Comparison of ENCODE assay signal across 14 cellular contexts in genomic region chrX:151402719-151403390, GRCh38. TPM values are rescaled to one million over a fixed set of nuclear protein-coding genes. Genes with fewer than 3 reads are reported as not detected.
DNase-seq lines count a peak whose midpoint lies in the region; ATAC-seq and TF ChIP-seq lines count a peak whose summit lies in the region.
"Had no signal": no experiment of that assay in that cellular context is flagged by ENCODE, and none has a peak within 500 bp of the region (broad histone marks: within the 10 kb centered on the region; RNA-seq: fewer than 3 reads in every experiment).

No MANE protein-coding gene starts in this region.

- H3K4me1 Mint-ChIP-seq in effector memory CD8-positive, alpha-beta T cell (ENCODE audit: low read depth in 2 of 2): peaks cover 19 to 41% of the 10 kb centered on the region in 2 donors

- H3K27ac ChIP-seq in prostate gland: no peak overlapping the region

- H3K36me3 Mint-ChIP-seq in effector memory CD8-positive, alpha-beta T cell (ENCODE audit: insufficient read depth): peaks cover 39% of the 10 kb centered on the region
- H3K36me3 Mint-ChIP-seq: natural killer cell had no signal

- H3K27ac Mint-ChIP-seq in effector memory CD8-positive, alpha-beta T cell: peak overlapping the region; percentile 17 to 41
- H3K27ac Mint-ChIP-seq: T-helper 1 cell treated with Interleukin-12 subunit alpha and Interleukin-12 subunit beta and Interleukin-4 antibody, amounts not matched to agents 30 μg/mL and 1 μg/mL, for 36 hours had no signal

- H3K4me3 Mint-ChIP-seq in effector memory CD8-positive, alpha-beta T cell: no peak overlapping the region
- H3K4me3 Mint-ChIP-seq: natural killer cell; T-helper 1 cell treated with Interleukin-12 subunit alpha and Interleukin-12 subunit beta and Interleukin-4 antibody, amounts not matched to agents 30 μg/mL and 1 μg/mL, for 36 hours had no signal

- peaks cover 84% of the 10 kb centered on the region for H3K79me2 ChIP-seq in Loucy (ENCODE audit: insufficient read depth, low read length)

- no peaks in the 10 kb centered on the region for H3K9me3 Mint-ChIP-seq in effector memory CD8-positive, alpha-beta T cell
- H3K9me3 Mint-ChIP-seq: natural killer cell; T-helper 1 cell treated with Interleukin-12 subunit alpha and Interleukin-12 subunit beta and Interleukin-4 antibody, amounts not matched to agents 30 μg/mL and 1 μg/mL, for 36 hours had no signal

- H3K4me1 ChIP-seq in Loucy (ENCODE audit: insufficient read depth, low read length, poor library complexity, severe bottlenecking): peaks cover 19% of the 10 kb centered on the region
- H3K4me1 ChIP-seq in prostate gland (replicated peaks): no peaks in the 10 kb centered on the region

- TF ChIP-seq CTCF in Loucy (conservative IDR thresholded peaks at IDR 0.05; ENCODE audit: low read length) (no peak), prostate gland (IDR thresholded peaks at IDR 0.05) (no peak)

- WGBS in prostate gland: 89% methylated on average over 5 of the region's 22 CpGs

- H3K4me3 ChIP-seq in Loucy (ENCODE audit: low read length, poor library complexity, severe bottlenecking) (peak overlapping the region; percentile 98), prostate gland (no peak overlapping the region)

- peak overlapping the region; percentile 91 for H3K4me2 ChIP-seq in Loucy (ENCODE audit: low read depth, low read length, poor library complexity, severe bottlenecking)

- peaks cover 58% of the 10 kb centered on the region for H4K20me1 ChIP-seq in Loucy (ENCODE audit: insufficient read depth, low read length, poor library complexity, severe bottlenecking)

- DNase-seq in NCI-H526 (lab: John Stamatoyannopoulos, UW): peak; percentile 11 to 50
- no peak for DNase-seq in effector memory CD8-positive, alpha-beta T cell
- DNase-seq in prostate gland (ENCODE audit: low spot score): peak; percentile 7
- DNase-seq in dedifferentiated amniotic fluid mesenchymal stem cell (ENCODE audit: extremely low spot score): no peak
- DNase-seq: activated CD4-positive, alpha-beta T cell treated with anti-CD3 and anti-CD28 coated beads, Interleukin-2, amount 50 U/mL, for 48 hours; activated effector memory CD4-positive, alpha-beta T cell treated with Interleukin-2 at 50 U/mL for 16 hours; glutamatergic neuron; Karpas-422; natural killer cell; NCI-H2171 had no signal

- H3K27me3 ChIP-seq in Loucy (ENCODE audit: insufficient read depth, low read length, poor library complexity, severe bottlenecking) (no peaks in the 10 kb centered on the region), prostate gland (replicated peaks; ENCODE audit: insufficient read depth) (no peaks in the 10 kb centered on the region)

- no peak for ATAC-seq in effector memory CD8-positive, alpha-beta T cell (replicated peaks)
- no peak for ATAC-seq in GM18861 (IDR thresholded peaks at IDR 0.05; ENCODE audit: unreplicated experiment)
- no peak for ATAC-seq in HG03432 (IDR thresholded peaks at IDR 0.05; ENCODE audit: unreplicated experiment)
- ATAC-seq: natural killer cell had no signal

- no peak overlapping the region for H3K9ac ChIP-seq in Loucy (ENCODE audit: low read depth, low read length, poor library complexity, severe bottlenecking)

- H3F3A ChIP-seq in Loucy (ENCODE audit: low read depth): no peaks in the 10 kb centered on the region

- H3K9me2 ChIP-seq in Loucy (replicated peaks; ENCODE audit: low read depth, low read length): no peaks in the 10 kb centered on the region

- H3K27me3 Mint-ChIP-seq in effector memory CD8-positive, alpha-beta T cell: no peaks in the 10 kb centered on the region

- H3K36me3 ChIP-seq in Loucy (ENCODE audit: insufficient read depth, low read length) (peaks cover 13% of the 10 kb centered on the region; the same call in 1 of the 2 replicates), prostate gland (no peaks in the 10 kb centered on the region)

- H2AFZ ChIP-seq in Loucy (ENCODE audit: low read length): no peak overlapping the region

- intact Hi-C loops in prostate gland (cut with DNase I): no loop called here

- no peak for TF ChIP-seq POLR2A in prostate gland (IDR thresholded peaks at IDR 0.05)

- H3K9me3 ChIP-seq in Loucy (ENCODE audit: insufficient read depth, low read depth, low read length) (no peaks in the 10 kb centered on the region), prostate gland (no peaks in the 10 kb centered on the region)

RNA-seq across cellular contexts. Expression of gene VMA21, which starts 5.8 kb away (rescaled TPM):
- 10 to 100 TPM; 33.8 to 42.0 TPM for total RNA-seq in prostate gland

Comparison
In these comparisons a context has a peak if more than half of its experiments do, and no peak if none do; other contexts are left out.
1. DNase-seq: peak in NCI-H526 (2 of 2) and prostate gland (single experiment); none in effector memory CD8-positive, alpha-beta T cell (0 of 3) and dedifferentiated amniotic fluid mesenchymal stem cell (single experiment).